ENCODE assay signal across 24 cellular contexts in the genomic region with DNA sequence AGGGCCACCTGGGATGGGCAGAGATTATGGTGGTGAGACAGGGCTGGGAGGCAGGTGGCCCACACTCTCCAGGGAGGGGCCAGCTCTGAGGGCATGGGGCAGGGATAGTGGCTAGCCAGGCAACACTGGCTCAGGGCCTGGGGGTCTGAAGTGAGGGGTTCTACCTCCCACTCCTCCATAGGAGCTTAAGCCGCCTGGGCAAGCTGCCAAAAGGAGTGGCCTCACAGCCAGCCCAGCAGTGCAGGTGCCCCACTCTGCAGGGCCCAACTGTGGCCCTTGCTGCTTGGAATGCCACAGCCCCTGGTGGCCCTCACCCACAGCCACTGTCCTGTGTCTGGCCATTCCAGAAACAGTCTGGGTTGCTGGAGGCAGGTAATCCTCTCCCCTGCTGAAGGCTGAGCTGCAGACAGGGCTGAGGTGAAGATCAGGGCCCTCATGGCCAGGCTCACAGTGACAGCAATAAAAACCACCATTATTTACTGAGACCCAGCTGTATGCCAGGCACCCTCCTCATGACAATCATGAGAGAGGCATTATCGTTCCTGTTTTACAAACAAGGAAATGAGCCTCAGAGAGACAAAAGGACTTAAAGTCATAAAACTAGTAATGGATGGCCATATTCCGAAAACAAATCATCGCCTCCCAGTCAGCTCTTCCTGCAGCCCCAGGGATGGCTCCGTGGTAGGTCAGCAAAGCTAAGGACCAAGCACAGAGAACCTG. TPM values are rescaled to one million over a fixed set of nuclear protein-coding genes. Genes with fewer than 3 reads are reported as not detected.
DNase-seq lines count a peak whose midpoint lies in the region; ATAC-seq and TF ChIP-seq lines count a peak whose summit lies in the region.
"Had no signal": no experiment of that assay in that cellular context is flagged by ENCODE, and none has a peak within 500 bp of the region (broad histone marks: within the 10 kb centered on the region; RNA-seq: fewer than 3 reads in every experiment).

No MANE protein-coding gene starts in this region.

- no peaks in the 10 kb centered on the region for H3K9me3 ChIP-seq in HEK293 (ENCODE audit: control insufficient read depth, insufficient read depth, low read depth, low read length)
- H3K9me3 ChIP-seq: breast epithelium, left ventricle myocardium inferior had no signal

- POLR2A ChIA-PET in HEK293 (lab: Yijun Ruan, JAX) = no interaction called here

- no peaks in the 10 kb centered on the region for H3K4me1 Mint-ChIP-seq in effector memory CD8-positive, alpha-beta T cell (ENCODE audit: low read depth in 2 of 2)
- H3K4me1 Mint-ChIP-seq: nephron had no signal

- peak overlapping the region; percentile 28 to 44 for H3K27ac Mint-ChIP-seq in effector memory CD8-positive, alpha-beta T cell
- H3K27ac Mint-ChIP-seq: CD4-positive, CD25-positive, alpha-beta regulatory T cell; T-helper 1 cell treated with Interleukin-12 subunit alpha and Interleukin-12 subunit beta and Interleukin-4 antibody, amounts not matched to agents 30 μg/mL and 1 μg/mL, for 36 hours had no signal

- DNase-seq in NCI-H748 treated with DMSO at 0.1 percent for 48 hours (lab: John Stamatoyannopoulos, UW) (peak; percentile 37), HT-29 (ENCODE audit: low spot score) (no peak), NCI-H1436 (lab: John Stamatoyannopoulos, UW) (no peak)
- no peak for DNase-seq in effector memory CD8-positive, alpha-beta T cell
- DNase-seq: activated CD8-positive, alpha-beta memory T cell treated with anti-CD3 and anti-CD28 coated beads, Interleukin-2, amount 50 U/mL, for 4 hours; activated gamma-delta T cell; CD4-positive, CD25-positive, alpha-beta regulatory T cell; cortex of kidney; DND-41; GOT3; head of caudate nucleus; KBM-7; left ventricle myocardium inferior; midbrain; NCI-H446 treated with DMSO at 0.1 percent for 48 hours; OCI-M1; SIG-M5; stimulated activated naive CD4-positive, alpha-beta T cell had no signal

- H3K9me3 Mint-ChIP-seq in effector memory CD8-positive, alpha-beta T cell = no peaks in the 10 kb centered on the region
- H3K9me3 Mint-ChIP-seq: CD4-positive, CD25-positive, alpha-beta regulatory T cell; nephron; T-helper 1 cell treated with Interleukin-12 subunit alpha and Interleukin-12 subunit beta and Interleukin-4 antibody, amounts not matched to agents 30 μg/mL and 1 μg/mL, for 36 hours had no signal

- peaks cover 59% of the 10 kb centered on the region for H3K36me3 Mint-ChIP-seq in effector memory CD8-positive, alpha-beta T cell (ENCODE audit: insufficient read depth)

- CTCF ChIA-PET in HEK293 (lab: Yijun Ruan, JAX) = interaction anchor here (0.6 to 1.2 kb wide), 4 partner anchors 13 to 33 kb away, joined by 3 to 6 read pairs (median 5); no protein-coding TSS in a partner anchor

- TF ChIP-seq CTCF in C4-2B (conservative IDR thresholded peaks at IDR 0.05) (no peak), HEK293 (tag by site-specific recombination; IDR thresholded peaks at IDR 0.05) (no peak)

- no peak for ATAC-seq in effector memory CD8-positive, alpha-beta T cell (replicated peaks)
- ATAC-seq in HG03571 (IDR thresholded peaks at IDR 0.05; ENCODE audit: unreplicated experiment) = no peak

- H3K27ac ChIP-seq in C4-2B (peak overlapping the region; percentile 66), HEK293 (ENCODE audit: extremely low read depth, low read depth, low read length) (no peak overlapping the region)
- H3K27ac ChIP-seq: breast epithelium, left ventricle myocardium inferior had no signal

- H3K27me3 Mint-ChIP-seq in effector memory CD8-positive, alpha-beta T cell = no peaks in the 10 kb centered on the region
- H3K27me3 Mint-ChIP-seq: CD4-positive, CD25-positive, alpha-beta regulatory T cell had no signal

- H3K4me3 ChIP-seq in HEK293 (ENCODE audit: low read depth, low read length) = no peak overlapping the region
- H3K4me3 ChIP-seq: breast epithelium, left ventricle myocardium inferior had no signal

- H3K4me3 Mint-ChIP-seq in effector memory CD8-positive, alpha-beta T cell = no peak overlapping the region
- H3K4me3 Mint-ChIP-seq: CD4-positive, CD25-positive, alpha-beta regulatory T cell; nephron; T-helper 1 cell treated with Interleukin-12 subunit alpha and Interleukin-12 subunit beta and Interleukin-4 antibody, amounts not matched to agents 30 μg/mL and 1 μg/mL, for 36 hours had no signal

- H3K36me3 ChIP-seq in HEK293 (ENCODE audit: control insufficient read depth in 2 of 2, insufficient read depth in 1 of 2, low read length in 2 of 2) = peaks cover 0 to 20% of the 10 kb centered on the region in 2 experiments; a peak in 1 of 3 replicates
- H3K36me3 ChIP-seq: breast epithelium, left ventricle myocardium inferior had no signal

- peaks cover 2% of the 10 kb centered on the region; the same call in 1 of the 2 replicates for H3K4me1 ChIP-seq in HEK293 (ENCODE audit: control insufficient read depth, insufficient read depth, low read length)
- H3K4me1 ChIP-seq: breast epithelium, left ventricle myocardium inferior had no signal

TF ChIP-seq in HEK293, 187 proteins besides CTCF, POLR2A, EP300 and RAD21:
- no peak for TF ChIP-seq ZNF350 (tag by site-specific recombination; IDR thresholded peaks at IDR 0.05)
- TF ChIP-seq ZBTB8A (tag by site-specific recombination; IDR thresholded peaks at IDR 0.05) = peak; percentile 57
- peak; percentile 54; the same call in 1 of the 2 replicates for TF ChIP-seq GLIS1 (tag by site-specific recombination; IDR thresholded peaks at IDR 0.05)
- TF ChIP-seq ZNF48 (tag by site-specific recombination; IDR thresholded peaks at IDR 0.05) = no peak
- no peak for TF ChIP-seq ZSCAN4 (tag by site-specific recombination; IDR thresholded peaks at IDR 0.05)
- peak; percentile 33; the same call in 1 of the 2 replicates for TF ChIP-seq GLIS2 (tag by site-specific recombination; IDR thresholded peaks at IDR 0.05)
- TF ChIP-seq ZNF544 (tag by site-specific recombination; IDR thresholded peaks at IDR 0.05) = no peak
- peak; percentile 96 for TF ChIP-seq ZIC2 (tag by site-specific recombination; IDR thresholded peaks at IDR 0.05)

RNA-seq across cellular contexts. Expression of gene KIF21B, which starts 31.0 kb away (rescaled TPM):
- total RNA-seq in HT-29 (2014; rRNA removed; shearing (Covaris generic)) = 3.8 and 4.8 TPM in 2 replicates
